8 cellular contexts compared by ENCODE assay signal in the genomic region with DNA sequence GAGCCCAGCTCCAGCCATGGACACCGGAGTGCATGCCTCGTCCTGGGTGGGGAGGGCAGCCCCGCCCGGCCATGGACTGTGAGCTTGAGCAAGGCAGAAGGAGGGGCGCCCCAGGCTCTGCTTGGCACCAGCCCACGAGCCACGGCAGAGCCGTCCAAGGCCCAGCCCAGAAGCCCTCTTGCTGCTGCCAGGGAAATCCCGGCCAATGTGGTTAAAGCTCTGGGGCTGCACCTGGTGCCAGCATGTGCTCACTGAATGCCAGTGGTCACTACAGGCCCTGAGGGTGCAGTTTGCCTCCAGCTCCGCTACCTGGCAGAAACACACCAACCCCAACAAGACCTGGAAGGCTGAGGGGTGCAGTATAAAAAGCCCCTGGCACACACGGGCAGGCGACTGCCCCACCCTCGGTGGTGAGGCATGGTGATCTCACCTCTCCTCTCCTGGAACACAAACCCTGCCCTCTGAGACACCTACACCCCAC. TPM values are rescaled to one million over a fixed set of nuclear protein-coding genes. Genes with fewer than 3 reads are reported as not detected.
DNase-seq lines count a peak whose midpoint lies in the region; ATAC-seq, FAIRE-seq and TF ChIP-seq lines count a peak whose summit lies in the region.
"Had no signal": no experiment of that assay in that cellular context is flagged by ENCODE, and none has a peak within 500 bp of the region (broad histone marks: within the 10 kb centered on the region; RNA-seq: fewer than 3 reads in every experiment).

No MANE protein-coding gene starts in this region.

- no peak overlapping the region for H3K18ac ChIP-seq in IMR-90 (ENCODE audit: low read depth, low read length)

- peaks cover 38 to 74% of the 10 kb centered on the region in 2 experiments for H3K79me1 ChIP-seq in IMR-90 (ENCODE audit: low read depth in 1 of 2, low read length in 2 of 2)

- H3K36me3 Mint-ChIP-seq in activated CD4-positive, alpha-beta memory T cell treated with anti-CD3 and anti-CD28 coated beads, Interleukin-2, amount 10 ng/mL, durations not matched to agents 7 days and 5 days (ENCODE audit: low read depth) = peaks cover 6% of the 10 kb centered on the region

- TF ChIP-seq RAD21 in IMR-90 (IDR thresholded peaks at IDR 0.05; ENCODE audit: low read length) (no peak), HepG2 (CRISPR knock-in tag; IDR thresholded peaks at IDR 0.05) (no peak)

- H3K4me3 ChIP-seq in IMR-90 (ENCODE audit: insufficient read depth, low read depth, low read length) (no peak overlapping the region), HepG2 (replicated peaks in 1 of 3; ENCODE audit: insufficient read depth in 1 of 3, low read depth in 2 of 3, low read length in 3 of 3) (no peak overlapping the region), tibial nerve (peak overlapping the region in 1 of 4 donors; percentile 7)

- peaks cover 73% of the 10 kb centered on the region for H4K20me1 ChIP-seq in IMR-90 (ENCODE audit: insufficient read depth, low read length)
- peaks cover 7% of the 10 kb centered on the region; the same call in 1 of the 2 replicates for H4K20me1 ChIP-seq in HepG2 (ENCODE audit: insufficient read depth, low read length)

- H3K27ac ChIP-seq in IMR-90 (ENCODE audit: insufficient read depth, low read length) (no peak overlapping the region), HepG2 (ENCODE audit: extremely low read length, insufficient read depth, low read length) (no peak overlapping the region), tibial nerve (peak overlapping the region; percentile 51 to 79 (median 64))

- peak overlapping the region; percentile 61 for H2AFZ ChIP-seq in IMR-90 (replicated peaks; ENCODE audit: low read length, poor library complexity)
- H2AFZ ChIP-seq in HepG2 (ENCODE audit: low read length) = no peak overlapping the region

- no peak overlapping the region for H2BK120ac ChIP-seq in IMR-90 (ENCODE audit: low read depth, low read length)

- H2BK15ac ChIP-seq in IMR-90 (ENCODE audit: low read depth, low read length) = no peak overlapping the region

- ATAC-seq in IMR-90 (ENCODE audit: low read depth) (peak; percentile 73), HepG2 (no peak)

- H3K4me1 Mint-ChIP-seq in activated CD4-positive, alpha-beta memory T cell treated with anti-CD3 and anti-CD28 coated beads, Interleukin-2, amount 10 ng/mL, durations not matched to agents 7 days and 5 days = peaks cover 10% of the 10 kb centered on the region

- H2BK20ac ChIP-seq in IMR-90 (ENCODE audit: low read depth, low read length) = no peak overlapping the region

- WGBS in IMR-90 (ENCODE audit: extremely low coverage in 2 of 2, insufficient read length in 1 of 2), 2 experiments = 33% methylated on average over 7 of the region's 13 CpGs; no CpG with 5 or more reads in 1 of the 2 experiments
- 77% methylated on average over 9 of the region's 13 CpGs for WGBS in HepG2 (ENCODE audit: low lambda C conversion rate)
- WGBS in tibial nerve, 2 donors = 15 to 39% methylated on average over 4 to 12 of the region's 13 CpGs

- H2BK5ac ChIP-seq in IMR-90 (ENCODE audit: low read depth, low read length, poor library complexity, severe bottlenecking) = no peak overlapping the region

- H3K9me3 Mint-ChIP-seq in activated CD4-positive, alpha-beta memory T cell treated with anti-CD3 and anti-CD28 coated beads, Interleukin-2, amount 10 ng/mL, durations not matched to agents 7 days and 5 days = no peaks in the 10 kb centered on the region
- H3K9me3 Mint-ChIP-seq: naive B cell had no signal

- H3K4me2 ChIP-seq in IMR-90 (ENCODE audit: low read depth, low read length) = no peak overlapping the region
- H3K4me2 ChIP-seq in HepG2 (ENCODE audit: low read depth, low read length) = no peak overlapping the region; the same call in 1 of the 2 replicates

- no peak overlapping the region for H3K23ac ChIP-seq in IMR-90 (ENCODE audit: low read depth, low read length)

- BruUV-seq in IMR-90 (replicated peaks; lab: Mats Ljungman, UMichigan) (no TSS peak), HepG2 (replicated peaks; lab: Mats Ljungman, UMichigan) (no TSS peak)

- H3K56ac ChIP-seq in IMR-90 (ENCODE audit: extremely low read depth, insufficient read depth, low read length) = no peak overlapping the region

- TF ChIP-seq EP300 in HepG2 (IDR thresholded peaks at IDR 0.05; ENCODE audit: low read depth in 2 of 2, low read length in 2 of 2) (no peak), HepG2 (CRISPR knock-in tag; IDR thresholded peaks at IDR 0.05; ENCODE audit: borderline replicate concordance) (no peak), tibial nerve (IDR thresholded peaks at IDR 0.05) (peak in 1 of 2 donors; percentile 46)

- in situ Hi-C loops in IMR-90 (cut with MboI; ENCODE audit: low sequenced_read_pairs) = no loop called here
- in situ Hi-C loops in HepG2 (cut with HindIII; ENCODE audit: extremely low pct_ligation_motif_present, low pct_unique_long_range_greater_than_20kb) = no loop called here

- TF ChIP-seq POLR2A in IMR-90 (IDR thresholded peaks at IDR 0.05; ENCODE audit: low read depth, low read length) (no peak), HepG2 (IDR thresholded peaks at IDR 0.05; ENCODE audit: insufficient read depth in 1 of 2, low read depth in 2 of 2, low read length in 2 of 2) (no peak), tibial nerve (IDR thresholded peaks at IDR 0.05) (no peak)

- intact Hi-C loops in IMR-90 (cut with micrococcal nuclease) (no loop called here), HepG2 (cut with micrococcal nuclease; ENCODE audit: unreplicated experiment) (no loop called here)

- no peaks in the 10 kb centered on the region for H3K27me3 Mint-ChIP-seq in activated CD4-positive, alpha-beta memory T cell treated with anti-CD3 and anti-CD28 coated beads, Interleukin-2, amount 10 ng/mL, durations not matched to agents 7 days and 5 days
- H3K27me3 Mint-ChIP-seq: naive B cell had no signal

- CTCF ChIA-PET in IMR-90 (lab: Yijun Ruan, JAX) (no interaction called here), HepG2 (lab: Yijun Ruan, JAX; ENCODE audit: low intra/inter-chr PET ratio, low total read pairs) (no interaction called here)
- CTCF ChIA-PET in activated CD4-positive, alpha-beta memory T cell treated with anti-CD3 and anti-CD28 coated beads, Interleukin-2, amount 10 ng/mL, durations not matched to agents 7 days and 5 days (lab: Charles Lee) = no interaction called here

- FAIRE-seq in HepG2 (lab: Jason Lieb, UNC) = no peak

- H4K91ac ChIP-seq in IMR-90 (ENCODE audit: insufficient read depth, low read depth, low read length) = no peak overlapping the region

- H4K8ac ChIP-seq in IMR-90 (ENCODE audit: low read depth in 2 of 2, low read length in 2 of 2) = no peak overlapping the region

- no peak overlapping the region for H3K27ac Mint-ChIP-seq in activated CD4-positive, alpha-beta memory T cell treated with anti-CD3 and anti-CD28 coated beads, Interleukin-2, amount 10 ng/mL, durations not matched to agents 7 days and 5 days
- H3K27ac Mint-ChIP-seq: naive B cell had no signal

- H3K79me2 ChIP-seq in HepG2 (ENCODE audit: insufficient read depth, low read length) = peaks cover 71% of the 10 kb centered on the region

- H3K4me1 ChIP-seq in IMR-90 (ENCODE audit: control insufficient read depth, insufficient read depth, low read length) = peaks cover 17% of the 10 kb centered on the region
- H3K4me1 ChIP-seq in HepG2 (ENCODE audit: insufficient read depth, low read length) = peaks cover 56% of the 10 kb centered on the region
- peaks cover 0 to 79% (median 63%) of the 10 kb centered on the region in 4 donors for H3K4me1 ChIP-seq in tibial nerve

- H3K9me3 ChIP-seq in IMR-90 (ENCODE audit: control insufficient read depth, insufficient read depth, low read length) (no peaks in the 10 kb centered on the region), HepG2 (ENCODE audit: low read length) (no peaks in the 10 kb centered on the region), tibial nerve (no peaks in the 10 kb centered on the region)

- H3K9me1 ChIP-seq in IMR-90 (ENCODE audit: insufficient read depth, low read length) = peaks cover 7% of the 10 kb centered on the region; the same call in 1 of the 2 replicates

- H3K9ac ChIP-seq in IMR-90 (ENCODE audit: low read depth, low read length) (no peak overlapping the region), HepG2 (ENCODE audit: insufficient read depth, low read depth, low read length) (0 out of 2 replicates have a peak overlapping the region, but pooled peaks have one; percentile 8)

- H3K36me3 ChIP-seq in IMR-90 (ENCODE audit: control insufficient read depth, insufficient read depth, low read length) = peaks cover 18% of the 10 kb centered on the region
- peaks cover 13 to 26% of the 10 kb centered on the region in 2 experiments; a peak in 4 of 5 replicates for H3K36me3 ChIP-seq in HepG2 (replicated peaks in 1 of 2; ENCODE audit: control insufficient read depth in 1 of 2, insufficient read depth in 2 of 2, low read length in 2 of 2)
- peaks cover 0 to 30% (median 8%) of the 10 kb centered on the region in 3 donors for H3K36me3 ChIP-seq in tibial nerve

- H4K5ac ChIP-seq in IMR-90 (ENCODE audit: low read depth, low read length) = no peak overlapping the region

- no peak overlapping the region for H3K14ac ChIP-seq in IMR-90 (replicated peaks; ENCODE audit: low read depth, low read length)

- POLR2A ChIA-PET in IMR-90 (lab: Charles Lee; ENCODE audit: unreplicated experiment) = no interaction called here
- POLR2A ChIA-PET in HepG2 (lab: Yijun Ruan, JAX) = no interaction called here
- POLR2A ChIA-PET in activated CD4-positive, alpha-beta memory T cell treated with anti-CD3 and anti-CD28 coated beads, Interleukin-2, amount 10 ng/mL, durations not matched to agents 7 days and 5 days (lab: Charles Lee) = interaction anchor here (0.5 kb wide), 1 partner anchor 37 kb away, joined by 6 read pairs; no protein-coding TSS in a partner anchor

- H3K4me3 Mint-ChIP-seq in activated CD4-positive, alpha-beta memory T cell treated with anti-CD3 and anti-CD28 coated beads, Interleukin-2, amount 10 ng/mL, durations not matched to agents 7 days and 5 days = no peak overlapping the region

- dilution Hi-C loops in IMR-90 (cut with HindIII; ENCODE audit: low sequenced_read_pairs, unreplicated experiment) = no loop called here

- DNase-seq in IMR-90 (peak; percentile 62), cerebellum (ENCODE audit: low spot score) (peak; percentile 93), HepG2 (ENCODE audit: low spot score) (no peak), tibial nerve (ENCODE audit: low spot score in 2 of 2) (peak; percentile 43 to 62), NCI-H1048 (lab: John Stamatoyannopoulos, UW) (no peak), DMS53 treated with DMSO at 0.1 percent for 48 hours (lab: John Stamatoyannopoulos, UW; ENCODE audit: unreplicated experiment) (no peak)
- DNase-seq in activated CD4-positive, alpha-beta memory T cell treated with anti-CD3 and anti-CD28 coated beads, Interleukin-2, amount 10 ng/mL, durations not matched to agents 7 days and 5 days = no peak
- DNase-seq: naive B cell had no signal

- H2AK5ac ChIP-seq in IMR-90 (ENCODE audit: low read depth, low read length) = no peak overlapping the region

- no peak for TF ChIP-seq CTCF in IMR-90 (conservative IDR thresholded peaks at IDR 0.05; ENCODE audit: low read depth, low read length)
- no peak for TF ChIP-seq CTCF in HepG2 (CRISPR knock-in tag; IDR thresholded peaks at IDR 0.05)
- no peak for TF ChIP-seq CTCF in tibial nerve (IDR thresholded peaks at IDR 0.05)

- H2AK9ac ChIP-seq in IMR-90 (replicated peaks; ENCODE audit: low read depth, low read length, poor library complexity) = peak overlapping the region; percentile 76

- no peaks in the 10 kb centered on the region for H3K27me3 ChIP-seq in IMR-90 (ENCODE audit: control insufficient read depth, insufficient read depth, low read length)
- no peaks in the 10 kb centered on the region for H3K27me3 ChIP-seq in HepG2 (ENCODE audit: control insufficient read depth in 1 of 2, insufficient read depth in 2 of 2, low read length in 2 of 2)
- H3K27me3 ChIP-seq in tibial nerve = no peaks in the 10 kb centered on the region

- no peak overlapping the region for H3K4ac ChIP-seq in IMR-90 (ENCODE audit: low read depth, low read length)

RNA-seq across cellular contexts. Expression of gene BRD3, which starts 11.8 kb away (rescaled TPM):
- total RNA-seq in IMR-90 (2012; rRNA removed) = 2.2 and 3.6 TPM in 2 replicates
- 7.1 and 7.2 TPM in 2 replicates for polyA plus RNA-seq in IMR-90 (2012; rRNA removed)
- 10.8 and 13.9 TPM in 2 replicates for polyA plus RNA-seq in IMR-90 (2012; cell fraction: cytosol; rRNA removed)
- 16.3 and 23.7 TPM in 2 replicates for polyA plus RNA-seq in IMR-90 (2012; cell fraction: nucleus; rRNA removed; ENCODE audit: low replicate concordance)
- 20.1 TPM for total RNA-seq in cerebellum
- 5.9 and 11.2 TPM in 2 replicates for total RNA-seq in HepG2 (2016; rRNA removed; fragmentation: Illumina TruSeq; extraction: Trizol)
- 1.2 TPM in 2 replicates for total RNA-seq in HepG2 (2016; cell fraction: cytosol; rRNA removed; fragmentation: Illumina TruSeq; extraction: Trizol; ENCODE audit: low read depth)
- total RNA-seq in HepG2 (2016; cell fraction: insoluble cytoplasmic fraction; rRNA removed; fragmentation: Illumina TruSeq; extraction: Trizol) = 7.7 and 8.4 TPM in 2 replicates
- total RNA-seq in HepG2 (2016; cell fraction: membrane; rRNA removed; fragmentation: Illumina TruSeq; extraction: Trizol) = 4.3 and 4.8 TPM in 2 replicates
- total RNA-seq in HepG2 (2016; cell fraction: nucleus; rRNA removed; fragmentation: Illumina TruSeq; extraction: Trizol) = 8.6 and 9.0 TPM in 2 replicates
- 12.8 and 12.9 TPM in 2 replicates for polyA plus RNA-seq in HepG2 (2011; rRNA removed)
- 7.3 and 8.3 TPM in 2 replicates for polyA plus RNA-seq in HepG2 (2011; cell fraction: cytosol; rRNA removed)
- polyA plus RNA-seq in HepG2 (2011; cell fraction: nucleus; rRNA removed) = 33.7 and 42.3 TPM in 2 replicates
- 22.7 and 27.4 TPM in 2 replicates for polyA plus RNA-seq in HepG2 (2012)
- polyA plus RNA-seq in HepG2 (2016; cell fraction: cytosol; fragmentation: Illumina TruSeq; extraction: Trizol; ENCODE audit: low read depth) = 1.8 and 2.3 TPM in 2 replicates
- polyA plus RNA-seq in HepG2 (2016; cell fraction: insoluble cytoplasmic fraction; fragmentation: Illumina TruSeq; extraction: Trizol; ENCODE audit: low read depth) = 12.6 and 17.1 TPM in 2 replicates
- 4.3 and 4.6 TPM in 2 replicates for polyA plus RNA-seq in HepG2 (2016; cell fraction: membrane; fragmentation: Illumina TruSeq; extraction: Trizol; ENCODE audit: low read depth)
- polyA plus RNA-seq in HepG2 (2016; cell fraction: nucleus; fragmentation: Illumina TruSeq; extraction: Trizol; ENCODE audit: insufficient read depth, low read depth) = 21.2 and 21.4 TPM in 2 replicates
- polyA minus RNA-seq in HepG2 (2011; rRNA and poly(A)+ RNA removed; ENCODE audit: low replicate concordance) = 15.0 and 25.5 TPM in 2 replicates
- 23.5 and 27.0 TPM in 2 replicates for polyA minus RNA-seq in HepG2 (2011; cell fraction: cytosol; rRNA and poly(A)+ RNA removed)
- polyA minus RNA-seq in HepG2 (2011; cell fraction: nucleus; rRNA and poly(A)+ RNA removed) = 13.3 and 16.8 TPM in 2 replicates
- total RNA-seq in tibial nerve = 10 to 100 TPM; 61.6 to 70.8 (median 65.3) TPM
- total RNA-seq in activated CD4-positive, alpha-beta memory T cell treated with anti-CD3 and anti-CD28 coated beads, Interleukin-2, amount 10 ng/mL, durations not matched to agents 7 days and 5 days = 10 to 100 TPM; 26.0 to 29.3 TPM

RNA-seq across cellular contexts. Expression of gene BRD3OS, which starts 30.7 kb away (rescaled TPM):
- total RNA-seq in IMR-90 (2012; rRNA removed) (15.3 and 15.8 TPM in 2 replicates), cerebellum (20.0 TPM), HepG2 (2016; rRNA removed; fragmentation: Illumina TruSeq; extraction: Trizol) (4.9 and 5.0 TPM in 2 replicates), tibial nerve (10 to 100 TPM in 3 of 4 donors, 1 to 10 TPM in 1; 9.2 to 28.2 (median 13.7) TPM)
- polyA plus RNA-seq in IMR-90 (2012; rRNA removed) (19.3 and 20.7 TPM in 2 replicates), HepG2 (2011; rRNA removed) (3.9 and 5.7 TPM in 2 replicates)
- 13.9 and 14.8 TPM in 2 replicates for polyA plus RNA-seq in IMR-90 (2012; cell fraction: cytosol; rRNA removed)
- 9.0 and 16.2 TPM in 2 replicates for polyA plus RNA-seq in IMR-90 (2012; cell fraction: nucleus; rRNA removed; ENCODE audit: low replicate concordance)
- 2.6 and 4.1 TPM in 2 replicates for total RNA-seq in HepG2 (2016; cell fraction: cytosol; rRNA removed; fragmentation: Illumina TruSeq; extraction: Trizol; ENCODE audit: low read depth)
- 4.9 and 5.5 TPM in 2 replicates for total RNA-seq in HepG2 (2016; cell fraction: insoluble cytoplasmic fraction; rRNA removed; fragmentation: Illumina TruSeq; extraction: Trizol)
- total RNA-seq in HepG2 (2016; cell fraction: membrane; rRNA removed; fragmentation: Illumina TruSeq; extraction: Trizol) = 10.3 and 11.9 TPM in 2 replicates
- 3.1 and 4.3 TPM in 2 replicates for total RNA-seq in HepG2 (2016; cell fraction: nucleus; rRNA removed; fragmentation: Illumina TruSeq; extraction: Trizol)
- 3.3 and 4.0 TPM in 2 replicates for polyA plus RNA-seq in HepG2 (2011; cell fraction: cytosol; rRNA removed)
- 3.3 and 3.7 TPM in 2 replicates for polyA plus RNA-seq in HepG2 (2011; cell fraction: nucleus; rRNA removed)
- 2.3 and 2.6 TPM in 2 replicates for polyA plus RNA-seq in HepG2 (2012)
- 4.5 and 6.0 TPM in 2 replicates for polyA plus RNA-seq in HepG2 (2016; cell fraction: cytosol; fragmentation: Illumina TruSeq; extraction: Trizol; ENCODE audit: low read depth)
- 5.4 and 5.8 TPM in 2 replicates for polyA plus RNA-seq in HepG2 (2016; cell fraction: insoluble cytoplasmic fraction; fragmentation: Illumina TruSeq; extraction: Trizol; ENCODE audit: low read depth)
- 8.8 and 10.1 TPM in 2 replicates for polyA plus RNA-seq in HepG2 (2016; cell fraction: membrane; fragmentation: Illumina TruSeq; extraction: Trizol; ENCODE audit: low read depth)
- 4.3 and 5.4 TPM in 2 replicates for polyA plus RNA-seq in HepG2 (2016; cell fraction: nucleus; fragmentation: Illumina TruSeq; extraction: Trizol; ENCODE audit: insufficient read depth, low read depth)
- polyA minus RNA-seq in HepG2 (2011; rRNA and poly(A)+ RNA removed; ENCODE audit: low replicate concordance) = 5.6 and 12.7 TPM in 2 replicates
- polyA minus RNA-seq in HepG2 (2011; cell fraction: cytosol; rRNA and poly(A)+ RNA removed) = 2.5 and 3.1 TPM in 2 replicates
- polyA minus RNA-seq in HepG2 (2011; cell fraction: nucleus; rRNA and poly(A)+ RNA removed) = 1.5 and 2.1 TPM in 2 replicates
- 10 to 100 TPM in 1 of 2 experiments, 1 to 10 TPM in 1; 9.6 to 10.3 TPM for total RNA-seq in activated CD4-positive, alpha-beta memory T cell treated with anti-CD3 and anti-CD28 coated beads, Interleukin-2, amount 10 ng/mL, durations not matched to agents 7 days and 5 days

Comparison
In these comparisons a context has a peak if more than half of its experiments do, and no peak if none do; other contexts are left out.
1. DNase-seq: peak in IMR-90 (single experiment), cerebellum (single experiment) and tibial nerve (2 of 2); none in HepG2 (single experiment), NCI-H1048 (single experiment), DMS53 treated with DMSO at 0.1 percent for 48 hours (single experiment) and activated CD4-positive, alpha-beta memory T cell treated with anti-CD3 and anti-CD28 coated beads, Interleukin-2, amount 10 ng/mL, durations not matched to agents 7 days and 5 days (single experiment).
2. H3K27ac ChIP-seq: peak in tibial nerve (4 of 4); none in IMR-90 (single experiment) and HepG2 (single experiment).